In genomic region chr5:96128204-96128864, GRCh38 we compare ENCODE assay signal across 1 cellular context.
TF ChIP-seq lines count a peak whose summit lies in the region.

No MANE protein-coding gene starts in this region.

TF ChIP-seq in HepG2, 621 proteins besides CTCF, POLR2A, EP300 and RAD21 (continued from another document):
- TF ChIP-seq, protein P1, sequence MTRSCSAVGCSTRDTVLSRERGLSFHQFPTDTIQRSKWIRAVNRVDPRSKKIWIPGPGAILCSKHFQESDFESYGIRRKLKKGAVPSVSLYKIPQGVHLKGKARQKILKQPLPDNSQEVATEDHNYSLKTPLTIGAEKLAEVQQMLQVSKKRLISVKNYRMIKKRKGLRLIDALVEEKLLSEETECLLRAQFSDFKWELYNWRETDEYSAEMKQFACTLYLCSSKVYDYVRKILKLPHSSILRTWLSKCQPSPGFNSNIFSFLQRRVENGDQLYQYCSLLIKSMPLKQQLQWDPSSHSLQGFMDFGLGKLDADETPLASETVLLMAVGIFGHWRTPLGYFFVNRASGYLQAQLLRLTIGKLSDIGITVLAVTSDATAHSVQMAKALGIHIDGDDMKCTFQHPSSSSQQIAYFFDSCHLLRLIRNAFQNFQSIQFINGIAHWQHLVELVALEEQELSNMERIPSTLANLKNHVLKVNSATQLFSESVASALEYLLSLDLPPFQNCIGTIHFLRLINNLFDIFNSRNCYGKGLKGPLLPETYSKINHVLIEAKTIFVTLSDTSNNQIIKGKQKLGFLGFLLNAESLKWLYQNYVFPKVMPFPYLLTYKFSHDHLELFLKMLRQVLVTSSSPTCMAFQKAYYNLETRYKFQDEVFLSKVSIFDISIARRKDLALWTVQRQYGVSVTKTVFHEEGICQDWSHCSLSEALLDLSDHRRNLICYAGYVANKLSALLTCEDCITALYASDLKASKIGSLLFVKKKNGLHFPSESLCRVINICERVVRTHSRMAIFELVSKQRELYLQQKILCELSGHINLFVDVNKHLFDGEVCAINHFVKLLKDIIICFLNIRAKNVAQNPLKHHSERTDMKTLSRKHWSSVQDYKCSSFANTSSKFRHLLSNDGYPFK (CRISPR knock-in tag; IDR thresholded peaks at IDR 0.05; ENCODE audit: borderline replicate concordance) = no peak
- TF ChIP-seq CCDC6 (CRISPR knock-in tag; IDR thresholded peaks at IDR 0.05) (no peak), GATAD2A (CRISPR knock-in tag; IDR thresholded peaks at IDR 0.05) (0 out of 2 replicates have a peak, but pooled peaks have one; percentile 12), HNF4A (CRISPR knock-in tag; IDR thresholded peaks at IDR 0.05) (peak; percentile 60), TRIM22 (IDR thresholded peaks at IDR 0.05) (no peak), SAFB2 (CRISPR knock-in tag; IDR thresholded peaks at IDR 0.05; ENCODE audit: borderline replicate concordance, low read depth) (no peak), PAXIP1 (CRISPR knock-in tag; conservative IDR thresholded peaks at IDR 0.05) (peak; percentile 67; the same call in 1 of the 2 replicates), HHEX (CRISPR knock-in tag; IDR thresholded peaks at IDR 0.05) (no peak), ZNF773 (CRISPR knock-in tag; IDR thresholded peaks at IDR 0.05; ENCODE audit: borderline replicate concordance) (no peak), DRAP1 (CRISPR knock-in tag; IDR thresholded peaks at IDR 0.05) (0 out of 2 replicates have a peak, but pooled peaks have one; percentile 19), ZNF609 (CRISPR knock-in tag; IDR thresholded peaks at IDR 0.05; ENCODE audit: borderline replicate concordance) (no peak), ZNF264 (CRISPR knock-in tag; IDR thresholded peaks at IDR 0.05) (no peak), SETDB1 (CRISPR knock-in tag; IDR thresholded peaks at IDR 0.05; ENCODE audit: borderline replicate concordance) (no peak), ZMYM2 (CRISPR knock-in tag; IDR thresholded peaks at IDR 0.05) (no peak), ZNF749 (CRISPR knock-in tag; IDR thresholded peaks at IDR 0.05; ENCODE audit: borderline replicate concordance) (no peak), ZNF282 (IDR thresholded peaks at IDR 0.05; ENCODE audit: partially characterized antibody) (no peak), XBP1 (CRISPR knock-in tag; IDR thresholded peaks at IDR 0.05) (no peak)
- TF ChIP-seq, protein P2, sequence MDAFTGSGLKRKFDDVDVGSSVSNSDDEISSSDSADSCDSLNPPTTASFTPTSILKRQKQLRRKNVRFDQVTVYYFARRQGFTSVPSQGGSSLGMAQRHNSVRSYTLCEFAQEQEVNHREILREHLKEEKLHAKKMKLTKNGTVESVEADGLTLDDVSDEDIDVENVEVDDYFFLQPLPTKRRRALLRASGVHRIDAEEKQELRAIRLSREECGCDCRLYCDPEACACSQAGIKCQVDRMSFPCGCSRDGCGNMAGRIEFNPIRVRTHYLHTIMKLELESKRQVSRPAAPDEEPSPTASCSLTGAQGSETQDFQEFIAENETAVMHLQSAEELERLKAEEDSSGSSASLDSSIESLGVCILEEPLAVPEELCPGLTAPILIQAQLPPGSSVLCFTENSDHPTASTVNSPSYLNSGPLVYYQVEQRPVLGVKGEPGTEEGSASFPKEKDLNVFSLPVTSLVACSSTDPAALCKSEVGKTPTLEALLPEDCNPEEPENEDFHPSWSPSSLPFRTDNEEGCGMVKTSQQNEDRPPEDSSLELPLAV (CRISPR knock-in tag; conservative IDR thresholded peaks at IDR 0.05; ENCODE audit: low read depth) = no peak
